8 cellular contexts compared by ENCODE assay signal in genomic region chr17:39621523-39622379, GRCh38. TPM values are rescaled to one million over a fixed set of nuclear protein-coding genes. Genes with fewer than 3 reads are reported as not detected.
DNase-seq lines count a peak whose midpoint lies in the region; ATAC-seq, FAIRE-seq and TF ChIP-seq lines count a peak whose summit lies in the region.

No MANE protein-coding gene starts in this region.

- no peak for TF ChIP-seq POLR2A in H54 (IDR thresholded peaks at IDR 0.05; ENCODE audit: low read depth, low read length)
- no peak for TF ChIP-seq POLR2A in gastrocnemius medialis (IDR thresholded peaks at IDR 0.05)

- ATAC-seq in gastrocnemius medialis, result peak; percentile 88 to 89
- ATAC-seq in GM18517 (IDR thresholded peaks at IDR 0.05; ENCODE audit: unreplicated experiment), result no peak

- peaks cover 0 to 31% of the 10 kb centered on the region in 2 donors for H3K4me1 ChIP-seq in right atrium auricular region
- H3K4me1 ChIP-seq in gastrocnemius medialis, result peaks cover 5 to 8% of the 10 kb centered on the region in 2 donors

- peak; percentile 74 for DNase-seq in DMS114 treated with DMSO at 0.1 percent for 48 hours (lab: John Stamatoyannopoulos, UW; ENCODE audit: unreplicated experiment)
- DNase-seq in H54 (ENCODE audit: insufficient read length, low spot score), result peak; percentile 91
- DNase-seq in NCI-H187 (lab: John Stamatoyannopoulos, UW), result peak; percentile 58 to 85
- DNase-seq in T-helper 22 cell (ENCODE audit: low read depth), result peak; percentile 64
- DNase-seq in amniotic stem cell (lab: John Stamatoyannopoulos, UW), result peak; percentile 74
- DNase-seq in right atrium auricular region (ENCODE audit: low spot score), result peak; percentile 93
- DNase-seq in gastrocnemius medialis, result peak; percentile 69 to 79

- H3K4me3 ChIP-seq in right atrium auricular region (no peak overlapping the region), gastrocnemius medialis (no peak overlapping the region)

- H3K36me3 ChIP-seq in right atrium auricular region, result no peaks in the 10 kb centered on the region
- H3K36me3 ChIP-seq in gastrocnemius medialis, result no peaks in the 10 kb centered on the region

- H3K27me3 ChIP-seq in right atrium auricular region, result peaks cover 0 to 2% of the 10 kb centered on the region in 2 donors
- H3K27me3 ChIP-seq in gastrocnemius medialis, result peaks cover 14 to 32% (median 21%) of the 10 kb centered on the region in 3 donors

- H3K9me3 ChIP-seq in right atrium auricular region (no peaks in the 10 kb centered on the region), gastrocnemius medialis (no peaks in the 10 kb centered on the region)

- in situ Hi-C loops in gastrocnemius medialis (cut with MboI; ENCODE audit: low sequenced_read_pairs in 4 of 4), result loop anchor here (5.0 to 10.0 kb wide), 4 partner anchors 51 to 133 kb away; no protein-coding TSS in a partner anchor

- no peak overlapping the region for H3K27ac ChIP-seq in right atrium auricular region
- no peak overlapping the region for H3K27ac ChIP-seq in gastrocnemius medialis

- intact Hi-C loops in gastrocnemius medialis (cut with DNase I; ENCODE audit: low total_unique reads), result loop anchor here (1.0 to 2.0 kb wide), 4 partner anchors 15 to 133 kb away; partner anchors contain the start of genes MIEN1 and STARD3

- FAIRE-seq in H54 (lab: Jason Lieb, UNC), result no peak

- peak; percentile 98 to 99 for TF ChIP-seq CTCF in right atrium auricular region (IDR thresholded peaks at IDR 0.05)
- peak; percentile 97 to 99 (median 99) for TF ChIP-seq CTCF in gastrocnemius medialis (IDR thresholded peaks at IDR 0.05 in 4 of 5, conservative IDR thresholded peaks at IDR 0.05 in 1 of 5)

RNA-seq across cellular contexts. Expression of gene PPP1R1B, which starts 5.0 kb away (rescaled TPM):
- total RNA-seq in right atrium auricular region (1 to 10 TPM in 1 of 2 donors, not detected in 1; 6.7 TPM), gastrocnemius medialis (1 to 10 TPM in 2 of 4 donors, not detected in 2; 1.5 to 5.1 TPM)

RNA-seq across cellular contexts. Expression of gene NEUROD2, which starts 14.0 kb away (rescaled TPM):
- total RNA-seq in right atrium auricular region (not detected), gastrocnemius medialis (not detected)

RNA-seq across cellular contexts. Expression of gene STARD3, which starts 15.2 kb away (rescaled TPM):
- total RNA-seq in right atrium auricular region (10 to 100 TPM; 18.5 to 22.2 TPM), gastrocnemius medialis (10 to 100 TPM; 31.0 to 41.7 (median 41.0) TPM)

RNA-seq across cellular contexts. Expression of gene TCAP, which starts 43.4 kb away (rescaled TPM):
- total RNA-seq in right atrium auricular region, result 1,000 to 10,000 TPM; 3,380 to 5,284 TPM
- 1,000 to 10,000 TPM; 1,768 to 3,088 (median 2,493) TPM for total RNA-seq in gastrocnemius medialis

RNA-seq across cellular contexts. Expression of gene PNMT, which starts 46.5 kb away (rescaled TPM):
- total RNA-seq in right atrium auricular region (10 to 100 TPM; 14.9 to 26.2 TPM), gastrocnemius medialis (10 to 100 TPM in 1 of 4 donors, 1 to 10 TPM in 3; 2.0 to 11.8 (median 7.1) TPM)
